Comparison of ENCODE assay signal across 9 cellular contexts in genomic region chr18:27685807-27686412, GRCh38.
DNase-seq lines count a peak whose midpoint lies in the region; ATAC-seq, FAIRE-seq and TF ChIP-seq lines count a peak whose summit lies in the region.
"Had no signal": no experiment of that assay in that cellular context is flagged by ENCODE, and none has a peak within 500 bp of the region (broad histone marks: within the 10 kb centered on the region; RNA-seq: fewer than 3 reads in every experiment).

No MANE protein-coding gene starts in this region.

- no peak overlapping the region for H3K9ac ChIP-seq in PC-3 (ENCODE audit: low read length)
- H3K9ac ChIP-seq in smooth muscle cell (ENCODE audit: low read depth): no peak overlapping the region

- no TSS peak for BruUV-seq in PC-3 (replicated peaks; lab: Mats Ljungman, UMichigan)

- CTCF ChIA-PET in PC-3 (lab: Charles Lee): interaction anchor here (0.5 to 0.7 kb wide), 2 partner anchors 64 to 885 kb away, joined by 3 read pairs; no protein-coding TSS in a partner anchor

- no peak for FAIRE-seq in frontal cortex (lab: Jason Lieb, UNC)

- no peak overlapping the region for H3K4me2 ChIP-seq in PC-3 (ENCODE audit: low read length)
- H3K4me2 ChIP-seq in smooth muscle cell: no peak overlapping the region

- no peak overlapping the region for H3K27ac ChIP-seq in PC-3 (ENCODE audit: low read length)
- H3K27ac ChIP-seq in smooth muscle cell (ENCODE audit: low read depth): no peak overlapping the region
- H3K27ac ChIP-seq: epithelial cell of prostate had no signal

- no peaks in the 10 kb centered on the region for H3F3A ChIP-seq in PC-3 (ENCODE audit: low read length, unreplicated experiment)
- H3F3A ChIP-seq in smooth muscle cell (ENCODE audit: low read depth): no peaks in the 10 kb centered on the region

- intact Hi-C loops in PC-3 (cut with micrococcal nuclease): loop anchor here (1.0 to 10.0 kb wide), 4 partner anchors 64 to 491 kb away; partner anchors contain the start of gene CDH2

- TF ChIP-seq CTCF in AG09309 (IDR thresholded peaks at IDR 0.05; ENCODE audit: control insufficient read depth, insufficient read depth, low read depth, low read length, missing control alignments) (peak; percentile 85), GM12875 (IDR thresholded peaks at IDR 0.05; ENCODE audit: borderline replicate concordance, insufficient read depth, low read depth, low read length) (peak; percentile 36; the same call in 1 of the 2 replicates), PC-3 (conservative IDR thresholded peaks at IDR 0.05; ENCODE audit: low read depth, low read length) (peak; percentile 91), fibroblast of the aortic adventitia (IDR thresholded peaks at IDR 0.05; ENCODE audit: insufficient read depth, low read length) (peak; percentile 84), smooth muscle cell (IDR thresholded peaks at IDR 0.05; ENCODE audit: borderline replicate concordance, insufficient read depth, poor library complexity, severe bottlenecking) (peak; percentile 81)

- no peaks in the 10 kb centered on the region for H4K20me1 ChIP-seq in PC-3 (ENCODE audit: low read length)
- no peaks in the 10 kb centered on the region for H4K20me1 ChIP-seq in smooth muscle cell (ENCODE audit: low read depth)

- WGBS in smooth muscle cell (ENCODE audit: low lambda C conversion rate): 78% methylated on average over 2 of the region's 2 CpGs

- POLR2A ChIA-PET in PC-3 (lab: Charles Lee; ENCODE audit: unreplicated experiment): no interaction called here

- H3K9me2 ChIP-seq in PC-3 (replicated peaks; ENCODE audit: low read length): no peaks in the 10 kb centered on the region

- H2AFZ ChIP-seq in PC-3 (ENCODE audit: low read length) (peak overlapping the region; percentile 33; the same call in 1 of the 2 replicates), smooth muscle cell (ENCODE audit: low read depth) (peak overlapping the region; percentile 60)

- no peaks in the 10 kb centered on the region for H3K4me1 ChIP-seq in PC-3 (ENCODE audit: insufficient read depth, low read length)
- H3K4me1 ChIP-seq in smooth muscle cell (ENCODE audit: low read depth): no peaks in the 10 kb centered on the region

- peak; percentile 27; the same call in 1 of the 2 replicates for ATAC-seq in PC-3
- no peak for ATAC-seq in HG03439 (IDR thresholded peaks at IDR 0.05; ENCODE audit: unreplicated experiment)

- DNase-seq in AG09309 (ENCODE audit: low read depth) (peak; percentile 4), PC-3 (peak; percentile 69), fibroblast of the aortic adventitia (ENCODE audit: low read depth) (peak; percentile 67), smooth muscle cell (lab: John Stamatoyannopoulos, UW; ENCODE audit: unreplicated experiment) (no peak), frontal cortex (ENCODE audit: low spot score in 2 of 2) (no peak), cerebellar nuclear complex (lab: John Stamatoyannopoulos, UW) (no peak)

- H3K36me3 ChIP-seq in PC-3 (ENCODE audit: low read depth, low read length): no peaks in the 10 kb centered on the region
- H3K36me3 ChIP-seq in smooth muscle cell (ENCODE audit: low read depth): no peaks in the 10 kb centered on the region

- H3K9me3 ChIP-seq in PC-3 (ENCODE audit: low read length) (peaks cover 8% of the 10 kb centered on the region), smooth muscle cell (replicated peaks; ENCODE audit: low read depth) (no peaks in the 10 kb centered on the region)

- H3K4me3 ChIP-seq in AG09309 (ENCODE audit: control insufficient read depth, low read depth, low read length) (no peak overlapping the region), GM12875 (ENCODE audit: low read depth, low read length) (no peak overlapping the region), PC-3 (ENCODE audit: low read length) (no peak overlapping the region), fibroblast of the aortic adventitia (ENCODE audit: low read depth, low read length) (no peak overlapping the region), smooth muscle cell (no peak overlapping the region)

- no peaks in the 10 kb centered on the region for H3K79me2 ChIP-seq in PC-3 (ENCODE audit: low read length)
- no peaks in the 10 kb centered on the region for H3K79me2 ChIP-seq in smooth muscle cell (ENCODE audit: low read depth)

- H3K27me3 ChIP-seq in PC-3 (ENCODE audit: low read length) (no peaks in the 10 kb centered on the region), smooth muscle cell (ENCODE audit: low read depth) (no peaks in the 10 kb centered on the region)

Comparison
In these comparisons a context has a peak if more than half of its experiments do, and no peak if none do; other contexts are left out.
1. DNase-seq: peak in AG09309 (single experiment), PC-3 (single experiment) and fibroblast of the aortic adventitia (single experiment); none in smooth muscle cell (single experiment), frontal cortex (0 of 2) and cerebellar nuclear complex (0 of 2).
2. CTCF ChIP-seq: peak in every context shown above with its lines; median percentile 91 in PC-3; 85 in AG09309; 84 in fibroblast of the aortic adventitia; 81 in smooth muscle cell; 36 in GM12875.